Comparison of ENCODE assay signal across 1 cellular context in genomic region chr4:152784490-152785195, GRCh38.
TF ChIP-seq lines count a peak whose summit lies in the region.

No MANE protein-coding gene starts in this region.

TF ChIP-seq in HepG2, 621 proteins besides CTCF, POLR2A, EP300 and RAD21:
- TF ChIP-seq REPIN1 (CRISPR knock-in tag; IDR thresholded peaks at IDR 0.05; ENCODE audit: borderline replicate concordance, low read depth) (no peak), RAD51 (IDR thresholded peaks at IDR 0.05; ENCODE audit: borderline replicate concordance) (no peak), SMAD1 (CRISPR knock-in tag; IDR thresholded peaks at IDR 0.05; ENCODE audit: borderline replicate concordance, low read depth) (no peak), TBX3 (IDR thresholded peaks at IDR 0.05; ENCODE audit: borderline replicate concordance) (no peak), SIN3B (IDR thresholded peaks at IDR 0.05; ENCODE audit: low read length) (no peak), PRDM15 (CRISPR knock-in tag; IDR thresholded peaks at IDR 0.05) (peak; percentile 40; the same call in 1 of the 2 replicates)
